In the genomic region with DNA sequence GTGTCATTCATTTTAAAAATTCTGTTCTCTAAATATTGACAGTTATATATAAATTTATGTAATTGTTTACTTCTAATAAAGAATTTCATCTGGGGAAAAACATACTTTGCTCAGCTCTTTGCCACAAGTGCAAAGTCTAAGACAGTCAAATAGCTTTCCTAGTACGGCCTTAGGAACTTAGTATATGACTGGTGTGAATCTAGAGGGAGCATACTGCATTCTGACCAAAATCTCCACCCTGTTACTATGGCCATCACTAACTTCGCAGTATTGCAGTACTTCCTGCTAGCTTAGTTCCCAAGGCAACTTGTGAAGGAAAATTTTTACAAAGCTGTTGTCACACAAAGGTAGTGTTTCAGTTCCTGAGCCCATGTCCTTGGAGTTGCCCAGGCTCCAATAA, we compare ENCODE assay signal across 28 cellular contexts.
"Had no signal": no experiment of that assay in that cellular context is flagged by ENCODE, and none has a peak within 500 bp of the region (broad histone marks: within the 10 kb centered on the region; RNA-seq: fewer than 3 reads in every experiment).

No MANE protein-coding gene starts in this region.

- H3K36me3 ChIP-seq: esophagus squamous epithelium, heart right ventricle, lower lobe of right lung, ovary, sigmoid colon, spleen, thoracic aorta, tibial nerve, upper lobe of left lung had no signal

- H3K4me1 ChIP-seq: esophagus squamous epithelium, heart right ventricle, lower lobe of right lung, psoas muscle, sigmoid colon, spleen, tibial nerve had no signal

- H3K9me3 ChIP-seq: esophagus squamous epithelium, heart right ventricle, lower lobe of right lung, ovary, psoas muscle, sigmoid colon, spleen, thoracic aorta, tibial nerve, upper lobe of left lung had no signal

- ATAC-seq: heart right ventricle; left ventricle myocardium superior; lower lobe of right lung; natural killer cell; psoas muscle; right cardiac atrium; stimulated activated naive B cell treated with anti-CD40 and anti-IgM and Interleukin-4, amounts not matched to agents 10 μg/mL and 1 μg/mL and 100 μg/mL, for 72 hours had no signal

- H3K27ac ChIP-seq: coronary artery, esophagus squamous epithelium, heart right ventricle, lower lobe of right lung, ovary, psoas muscle, sigmoid colon, spleen, thoracic aorta, tibial nerve, upper lobe of left lung had no signal

- H3K4me3 ChIP-seq: coronary artery, esophagus squamous epithelium, heart right ventricle, lower lobe of right lung, ovary, psoas muscle, sigmoid colon, spleen, thoracic aorta, tibial nerve, upper lobe of left lung had no signal

- DNase-seq: dermis blood vessel endothelial cell; effector memory CD4-positive, alpha-beta T cell; erythroblast; esophagus squamous epithelium; foreskin melanocyte; glutamatergic neuron; heart right ventricle; hypothalamus; immature natural killer cell; islet precursor cell; kidney glomerular epithelial cell; left ventricle myocardium superior; lower lobe of right lung; midbrain; natural killer cell; occipital lobe; ovary; posterior cingulate gyrus; psoas muscle; right cardiac atrium; sigmoid colon; spleen; stimulated activated CD4-positive, alpha-beta T cell treated with anti-CD3 and anti-CD28 coated beads, Interleukin-4, amount 100 ng/mL, for 4 hours; stimulated activated naive B cell treated with anti-CD40 and anti-IgM and Interleukin-4, amounts not matched to agents 10 μg/mL and 1 μg/mL and 100 μg/mL, for 72 hours; upper lobe of left lung had no signal

- H3K27me3 ChIP-seq: esophagus squamous epithelium, heart right ventricle, ovary, sigmoid colon, spleen, tibial nerve, upper lobe of left lung had no signal
